In the genomic region with DNA sequence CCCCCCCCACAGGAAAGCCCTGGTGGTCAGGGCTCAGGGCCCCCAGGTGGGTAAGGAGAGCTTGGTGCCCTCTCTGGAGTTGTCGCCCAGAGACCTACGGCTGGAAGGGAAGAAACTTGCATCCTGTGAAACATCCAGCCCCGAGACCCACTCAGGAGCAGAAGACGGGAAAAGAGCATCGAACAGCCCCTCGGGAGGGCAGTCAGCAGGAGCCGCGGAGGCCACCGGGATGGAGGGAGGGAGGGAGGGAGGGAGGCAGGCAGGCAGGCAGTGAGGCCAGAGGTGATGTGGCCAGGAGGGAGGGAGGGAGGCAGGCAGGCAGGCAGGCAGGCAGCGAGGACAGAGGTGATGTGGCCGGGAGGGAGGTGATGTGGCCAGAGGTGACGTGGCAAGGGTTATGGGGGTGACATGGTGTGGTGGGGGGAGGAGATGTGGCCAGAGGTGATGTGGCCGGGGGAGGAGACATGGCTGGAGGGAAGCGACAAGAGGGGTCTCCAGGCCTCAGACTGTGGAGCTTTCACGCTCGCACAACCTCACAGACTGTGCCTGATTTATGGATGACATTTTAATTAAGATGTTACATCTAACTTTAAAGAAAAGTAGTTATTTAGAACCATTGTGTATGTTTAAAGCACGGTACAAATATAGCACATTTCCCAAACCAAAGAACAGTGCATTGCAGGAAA, we compare ENCODE assay signal across 17 cellular contexts.
"Had no signal": no experiment of that assay in that cellular context is flagged by ENCODE, and none has a peak within 500 bp of the region (broad histone marks: within the 10 kb centered on the region; RNA-seq: fewer than 3 reads in every experiment).

No MANE protein-coding gene starts in this region.

- H3K9me3 Mint-ChIP-seq: activated CD8-positive, alpha-beta T cell treated with anti-CD3 and anti-CD28 coated beads for 36 hours; activated T-cell treated with anti-CD3 and anti-CD28 coated beads, Interleukin-2, amount 50 U/mL, for 4 hours; neural crest cell; stimulated activated naive B cell treated with anti-CD40 and anti-IgM and Interleukin-4, amounts not matched to agents 10 μg/mL and 1 μg/mL and 100 μg/mL, for 72 hours; WTC11 had no signal

- FAIRE-seq: astrocyte had no signal

- DNase-seq: activated CD4-positive, alpha-beta T cell treated with anti-CD3 and anti-CD28 coated beads for 4 hours; activated CD8-positive, alpha-beta T cell treated with anti-CD3 and anti-CD28 coated beads for 36 hours; activated effector memory CD4-positive, alpha-beta T cell treated with Interleukin-2 at 50 U/mL for 16 hours; activated naive CD4-positive, alpha-beta T cell treated with anti-CD3 and anti-CD28 coated beads, Interleukin-2, amount 50 U/mL, for 16 hours; activated T-cell treated with anti-CD3 and anti-CD28 coated beads, Interleukin-2, amount 50 U/mL, for 4 hours; esophagus squamous epithelium; hypothalamus; kidney glomerular epithelial cell; ovary; stimulated activated CD4-positive, alpha-beta T cell treated with anti-CD3 and anti-CD28 coated beads, Interleukin-2, amount 100 ng/mL, for 48 hours; stimulated activated naive B cell treated with anti-CD40 and anti-IgM and Interleukin-4, amounts not matched to agents 10 μg/mL and 1 μg/mL and 100 μg/mL, for 72 hours; T-helper 2 cell; thyroid gland; uterus had no signal

- H3K27me3 ChIP-seq: esophagus squamous epithelium, ovary, thyroid gland, uterus had no signal

- H3K4me1 ChIP-seq: uterus had no signal

- ATAC-seq: activated CD8-positive, alpha-beta T cell treated with anti-CD3 and anti-CD28 coated beads for 36 hours; activated T-cell treated with anti-CD3 and anti-CD28 coated beads, Interleukin-2, amount 50 U/mL, for 4 hours; stimulated activated naive B cell treated with anti-CD40 and anti-IgM and Interleukin-4, amounts not matched to agents 10 μg/mL and 1 μg/mL and 100 μg/mL, for 72 hours had no signal

- H3K4me3 Mint-ChIP-seq: activated CD8-positive, alpha-beta T cell treated with anti-CD3 and anti-CD28 coated beads for 36 hours; activated T-cell treated with anti-CD3 and anti-CD28 coated beads, Interleukin-2, amount 50 U/mL, for 4 hours; neural crest cell; stimulated activated naive B cell treated with anti-CD40 and anti-IgM and Interleukin-4, amounts not matched to agents 10 μg/mL and 1 μg/mL and 100 μg/mL, for 72 hours; WTC11 had no signal

- H3K36me3 Mint-ChIP-seq: stimulated activated naive B cell treated with anti-CD40 and anti-IgM and Interleukin-4, amounts not matched to agents 10 μg/mL and 1 μg/mL and 100 μg/mL, for 72 hours; WTC11 had no signal

- H3K27ac Mint-ChIP-seq: activated CD8-positive, alpha-beta T cell treated with anti-CD3 and anti-CD28 coated beads for 36 hours; stimulated activated naive B cell treated with anti-CD40 and anti-IgM and Interleukin-4, amounts not matched to agents 10 μg/mL and 1 μg/mL and 100 μg/mL, for 72 hours; WTC11 had no signal

- H3K36me3 ChIP-seq: esophagus squamous epithelium, ovary, thyroid gland, uterus had no signal

- H3K4me3 ChIP-seq: esophagus squamous epithelium, ovary, thyroid gland, uterus had no signal

- H3K27ac ChIP-seq: esophagus squamous epithelium, ovary, uterus had no signal

- H3K9me3 ChIP-seq: esophagus squamous epithelium, ovary, thyroid gland, uterus had no signal
